In genomic region chr15:59148160-59148810, GRCh38 we compare ENCODE assay signal across 21 cellular contexts. TPM values are rescaled to one million over a fixed set of nuclear protein-coding genes. Genes with fewer than 3 reads are reported as not detected.
DNase-seq lines count a peak whose midpoint lies in the region; ATAC-seq and TF ChIP-seq lines count a peak whose summit lies in the region.
"Had no signal": no experiment of that assay in that cellular context is flagged by ENCODE, and none has a peak within 500 bp of the region (broad histone marks: within the 10 kb centered on the region; RNA-seq: fewer than 3 reads in every experiment).

No MANE protein-coding gene starts in this region.

- TF ChIP-seq CTCF in WTC11 (IDR thresholded peaks at IDR 0.05): no peak

- H3K27me3 Mint-ChIP-seq in WTC11 (ENCODE audit: low read depth): no peaks in the 10 kb centered on the region
- H3K27me3 Mint-ChIP-seq: activated naive CD8-positive, alpha-beta T cell; natural killer cell treated with Interleukin-12 subunit alpha and Interleukin-12 subunit beta and Interleukin-15 and Interleukin-18, amount 100 ng/mL, for 72 hours had no signal

- ATAC-seq in WTC11 (peak; percentile 73), HG02884 (IDR thresholded peaks at IDR 0.05; ENCODE audit: unreplicated experiment) (no peak)
- ATAC-seq: activated CD8-positive, alpha-beta T cell treated with anti-CD3 and anti-CD28 coated beads, Interleukin-2, amount 10 ng/mL, durations not matched to agents 7 days and 5 days; esophagus mucosa; natural killer cell treated with Interleukin-12 subunit alpha and Interleukin-12 subunit beta and Interleukin-15 and Interleukin-18, amount 100 ng/mL, for 72 hours; psoas muscle had no signal

- H3K4me3 Mint-ChIP-seq in WTC11: no peak overlapping the region
- H3K4me3 Mint-ChIP-seq: activated CD8-positive, alpha-beta T cell treated with anti-CD3 and anti-CD28 coated beads, Interleukin-2, amount 10 ng/mL, durations not matched to agents 7 days and 5 days; activated naive CD8-positive, alpha-beta T cell; natural killer cell treated with Interleukin-12 subunit alpha and Interleukin-12 subunit beta and Interleukin-15 and Interleukin-18, amount 100 ng/mL, for 72 hours; T-helper 1 cell treated with Interleukin-12 subunit alpha and Interleukin-12 subunit beta and Interleukin-4 antibody, amounts not matched to agents 30 μg/mL and 1 μg/mL, for 36 hours had no signal

- POLR2A ChIA-PET in WTC11 (lab: Charles Lee): interaction anchor here (0.6 kb wide), 1 partner anchor 253 kb away, joined by 4 read pairs; no protein-coding TSS in a partner anchor

- DNase-seq in GM03348 (ENCODE audit: low spot score) (peak; percentile 71), WTC11 (ENCODE audit: low spot score) (no peak), fibroblast of peridontal ligament (ENCODE audit: extremely low read depth) (peak; percentile 77), renal cortical epithelial cell (ENCODE audit: low read depth) (peak; percentile 27), LoVo (ENCODE audit: low spot score) (no peak), OCI-M2 (lab: John Stamatoyannopoulos, UW; ENCODE audit: unreplicated experiment) (no peak), cardiac septum (ENCODE audit: low spot score) (no peak)
- DNase-seq: activated CD8-positive, alpha-beta T cell treated with anti-CD3 and anti-CD28 coated beads, Interleukin-2, amount 10 ng/mL, durations not matched to agents 7 days and 5 days; mesendoderm; NCI-H1092; NCI-H2107; NCI-H524 treated with DMSO at 0.1 percent for 48 hours; psoas muscle; SHP77 treated with DMSO at 0.1 percent for 48 hours; testis had no signal

- CTCF ChIA-PET in WTC11 (lab: Charles Lee): interaction anchor here (0.7 to 0.9 kb wide), 2 partner anchors 353 to 380 kb away, joined by 3 read pairs; no protein-coding TSS in a partner anchor

- peaks cover 46% of the 10 kb centered on the region for H3K36me3 Mint-ChIP-seq in WTC11
- H3K36me3 Mint-ChIP-seq: activated naive CD8-positive, alpha-beta T cell; natural killer cell treated with Interleukin-12 subunit alpha and Interleukin-12 subunit beta and Interleukin-15 and Interleukin-18, amount 100 ng/mL, for 72 hours had no signal

- H3K9me3 Mint-ChIP-seq in WTC11: no peaks in the 10 kb centered on the region
- H3K9me3 Mint-ChIP-seq: natural killer cell treated with Interleukin-12 subunit alpha and Interleukin-12 subunit beta and Interleukin-15 and Interleukin-18, amount 100 ng/mL, for 72 hours; T-helper 1 cell treated with Interleukin-12 subunit alpha and Interleukin-12 subunit beta and Interleukin-4 antibody, amounts not matched to agents 30 μg/mL and 1 μg/mL, for 36 hours had no signal

- intact Hi-C loops in cardiac septum (cut with DNase I): no loop called here

- peak overlapping the region; percentile 61 for H3K27ac Mint-ChIP-seq in WTC11
- H3K27ac Mint-ChIP-seq: activated CD8-positive, alpha-beta T cell treated with anti-CD3 and anti-CD28 coated beads, Interleukin-2, amount 10 ng/mL, durations not matched to agents 7 days and 5 days; activated naive CD8-positive, alpha-beta T cell; natural killer cell treated with Interleukin-12 subunit alpha and Interleukin-12 subunit beta and Interleukin-15 and Interleukin-18, amount 100 ng/mL, for 72 hours; T-helper 1 cell treated with Interleukin-12 subunit alpha and Interleukin-12 subunit beta and Interleukin-4 antibody, amounts not matched to agents 30 μg/mL and 1 μg/mL, for 36 hours had no signal

- peaks cover 26% of the 10 kb centered on the region for H3K4me1 Mint-ChIP-seq in WTC11

TF ChIP-seq in WTC11, 78 proteins besides CTCF, POLR2A, EP300 and RAD21:
- no peak for TF ChIP-seq JUN (CRISPR knock-in tag; IDR thresholded peaks at IDR 0.05)
- TF ChIP-seq TEAD1 (CRISPR knock-in tag; IDR thresholded peaks at IDR 0.05): no peak
- no peak for TF ChIP-seq FOXK1 (CRISPR knock-in tag; IDR thresholded peaks at IDR 0.05)
- TF ChIP-seq ZNF671 (CRISPR knock-in tag; IDR thresholded peaks at IDR 0.05): no peak
- no peak for TF ChIP-seq MYBL2 (CRISPR knock-in tag; IDR thresholded peaks at IDR 0.05)
- no peak for TF ChIP-seq CREB1 (CRISPR knock-in tag; IDR thresholded peaks at IDR 0.05)
- no peak for TF ChIP-seq STAT6 (CRISPR knock-in tag; conservative IDR thresholded peaks at IDR 0.05; ENCODE audit: low read depth)
- TF ChIP-seq SP1 (CRISPR knock-in tag; conservative IDR thresholded peaks at IDR 0.05): no peak
- no peak for TF ChIP-seq CBFB (CRISPR knock-in tag; IDR thresholded peaks at IDR 0.05; ENCODE audit: low read depth)
- no peak for TF ChIP-seq FOXP1 (CRISPR knock-in tag; IDR thresholded peaks at IDR 0.05; ENCODE audit: borderline replicate concordance)
- TF ChIP-seq ZNF232 (CRISPR knock-in tag; IDR thresholded peaks at IDR 0.05): no peak
- no peak for TF ChIP-seq MXD4 (CRISPR knock-in tag; IDR thresholded peaks at IDR 0.05; ENCODE audit: borderline replicate concordance)
- TF ChIP-seq IRF2 (CRISPR knock-in tag; IDR thresholded peaks at IDR 0.05; ENCODE audit: borderline replicate concordance, low read depth): no peak
- TF ChIP-seq USF1 (CRISPR knock-in tag; IDR thresholded peaks at IDR 0.05): no peak
- TF ChIP-seq ZBTB21 (CRISPR knock-in tag; IDR thresholded peaks at IDR 0.05; ENCODE audit: borderline replicate concordance): no peak
TF ChIP-seq in WTC11: peak in this region for 0.

RNA-seq across cellular contexts. Expression of gene CCNB2, which starts 43.3 kb away (rescaled TPM):
- 93.3 to 101 TPM (median 98.8 TPM) in 3 replicates for total RNA-seq in WTC11 (2021)
- 2.0 and 19.4 TPM in 2 replicates for total RNA-seq in renal cortical epithelial cell
- 0.40 TPM for total RNA-seq in cardiac septum

RNA-seq across cellular contexts. Expression of gene LDHAL6B, which starts 58.4 kb away (rescaled TPM):
- total RNA-seq in WTC11 (2021) (not detected in 3 replicates), renal cortical epithelial cell (not detected in 2 replicates), cardiac septum (not detected)
- total RNA-seq: activated CD8-positive, alpha-beta T cell treated with anti-CD3 and anti-CD28 coated beads, Interleukin-2, amount 10 ng/mL, durations not matched to agents 7 days and 5 days; bronchial epithelial cell; esophagus mucosa; natural killer cell treated with Interleukin-12 subunit alpha and Interleukin-12 subunit beta and Interleukin-15 and Interleukin-18, amount 100 ng/mL, for 72 hours; psoas muscle had no signal

Comparison
In these comparisons a context has a peak if more than half of its experiments do, and no peak if none do; other contexts are left out.
1. DNase-seq: peak in GM03348 (single experiment), fibroblast of peridontal ligament (single experiment) and renal cortical epithelial cell (single experiment); none in WTC11 (single experiment), LoVo (single experiment), OCI-M2 (single experiment) and cardiac septum (single experiment).